Comparison of ENCODE assay signal across 8 cellular contexts in the genomic region with DNA sequence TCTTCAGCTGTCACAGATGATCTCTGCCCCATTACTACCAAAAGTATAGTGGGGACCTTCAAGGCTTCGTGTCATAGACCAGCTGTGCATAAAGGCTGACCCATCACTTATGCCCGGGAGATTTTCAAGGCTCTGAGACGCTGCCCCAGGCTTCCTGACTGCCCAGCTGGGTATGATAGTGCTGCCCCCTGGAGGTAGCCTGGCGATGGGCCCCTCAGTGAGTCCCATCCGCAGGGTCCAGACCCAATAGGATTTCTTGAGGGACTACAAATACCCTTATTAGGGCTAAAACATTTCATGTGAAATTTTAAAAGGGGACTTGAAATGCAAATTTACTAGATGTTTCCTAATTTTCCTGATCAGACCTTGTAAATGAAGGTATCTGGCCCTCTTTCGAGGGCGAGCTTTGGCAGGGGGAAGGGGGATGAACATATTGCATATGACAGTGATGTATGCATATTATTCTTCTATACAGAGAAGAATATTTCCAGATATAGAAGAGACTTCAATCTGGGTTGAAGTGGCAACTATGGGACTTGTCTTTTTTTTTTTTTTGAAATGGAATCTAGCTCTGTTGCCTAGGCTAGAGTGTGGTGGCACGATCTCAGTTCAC. TPM values are rescaled to one million over a fixed set of nuclear protein-coding genes. Genes with fewer than 3 reads are reported as not detected.
DNase-seq lines count a peak whose midpoint lies in the region; ATAC-seq, FAIRE-seq and TF ChIP-seq lines count a peak whose summit lies in the region.

No MANE protein-coding gene starts in this region.

- H4K20me1 ChIP-seq in keratinocyte (ENCODE audit: control insufficient read depth, extremely low read depth, insufficient read depth, low read length): no peaks in the 10 kb centered on the region

- H3K27ac ChIP-seq in Panc1 (ENCODE audit: low read length): no peak overlapping the region
- no peak overlapping the region for H3K27ac ChIP-seq in keratinocyte (ENCODE audit: control insufficient read depth, insufficient read depth, low read length)

- no peaks in the 10 kb centered on the region for H3K9me1 ChIP-seq in keratinocyte (ENCODE audit: control insufficient read depth, extremely low read depth, insufficient read depth, low read length)

- DNase-seq in GM13976 (ENCODE audit: low spot score) (peak; percentile 80), Panc1 (ENCODE audit: low read depth, low spot score) (no peak), keratinocyte (ENCODE audit: low read depth, low spot score) (no peak)
- DNase-seq in activated gamma-delta T cell treated with anti-CD3 and anti-CD28 coated beads, Interleukin-2, amount 50 U/mL, for 16 hours (ENCODE audit: low read depth): peak; percentile 65
- peak; percentile 63 for DNase-seq in stimulated activated CD8-positive, alpha-beta memory T cell treated with anti-CD3 and anti-CD28 coated beads, Interleukin-7, amount 100 ng/mL, for 24 hours (ENCODE audit: low read depth)

- CTCF ChIA-PET in Panc1 (lab: Charles Lee): interaction anchor here (0.6 kb wide), 1 partner anchor 48 kb away, joined by 3 read pairs; no protein-coding TSS in a partner anchor

- POLR2A ChIA-PET in Panc1 (lab: Charles Lee): no interaction called here

- no TSS peak for BruUV-seq in Panc1 (replicated peaks; lab: Mats Ljungman, UMichigan)

- intact Hi-C loops in Panc1 (cut with micrococcal nuclease; ENCODE audit: unreplicated experiment): no loop called here

- peak; percentile 81 for TF ChIP-seq CTCF in GM13976 (IDR thresholded peaks at IDR 0.05; ENCODE audit: borderline replicate concordance, control extremely low read depth, extremely low read depth, insufficient read depth, missing control alignments)
- TF ChIP-seq CTCF in Panc1 (IDR thresholded peaks at IDR 0.05): peak; percentile 75
- TF ChIP-seq CTCF in keratinocyte (optimal IDR thresholded peaks at IDR 0.05 in 1 of 3, IDR thresholded peaks at IDR 0.05 in 1 of 3, conservative IDR thresholded peaks at IDR 0.05 in 1 of 3; ENCODE audit: extremely low read depth in 1 of 3, insufficient read depth in 2 of 3, low read length in 3 of 3): peak; percentile 61 to 73 (median 63)

- no peak for FAIRE-seq in keratinocyte (lab: Jason Lieb, UNC)

- H3K4me2 ChIP-seq in keratinocyte (ENCODE audit: control insufficient read depth, extremely low read depth, insufficient read depth, low read depth, low read length): no peak overlapping the region

- no peaks in the 10 kb centered on the region for H3K4me1 ChIP-seq in Panc1 (ENCODE audit: control insufficient read depth, insufficient read depth, low read length)
- no peaks in the 10 kb centered on the region for H3K4me1 ChIP-seq in keratinocyte (ENCODE audit: control insufficient read depth, extremely low read depth, insufficient read depth, low read length)

- H3K79me2 ChIP-seq in keratinocyte (ENCODE audit: control insufficient read depth, insufficient read depth, low read length): no peaks in the 10 kb centered on the region

- ATAC-seq in Panc1 (no peak), GM19324 (IDR thresholded peaks at IDR 0.05; ENCODE audit: low FRiP score, unreplicated experiment) (no peak), HG02759 (IDR thresholded peaks at IDR 0.05; ENCODE audit: unreplicated experiment) (no peak), HG02870 (IDR thresholded peaks at IDR 0.05; ENCODE audit: unreplicated experiment) (no peak)

- H2AFZ ChIP-seq in keratinocyte (ENCODE audit: control insufficient read depth, low read length): no peak overlapping the region

- in situ Hi-C loops in GM13976 (cut with MboI; ENCODE audit: low sequenced_read_pairs, unreplicated experiment) (no loop called here), Panc1 (cut with HindIII; ENCODE audit: low pct_unique_long_range_greater_than_20kb, low sequenced_read_pairs) (no loop called here)

- H3K4me3 ChIP-seq in Panc1 (ENCODE audit: low read depth in 2 of 2, low read length in 2 of 2) (no peak overlapping the region), keratinocyte (ENCODE audit: control insufficient read depth in 2 of 3, extremely low read depth in 1 of 3, insufficient read depth in 2 of 3, low read depth in 1 of 3, low read length in 3 of 3) (no peak overlapping the region)

- H3K36me3 ChIP-seq in Panc1 (ENCODE audit: control insufficient read depth, insufficient read depth, low read length) (no peaks in the 10 kb centered on the region), keratinocyte (ENCODE audit: control insufficient read depth in 2 of 2, extremely low read depth in 1 of 2, insufficient read depth in 2 of 2, low read length in 2 of 2) (no peaks in the 10 kb centered on the region)

- no peaks in the 10 kb centered on the region for H3K27me3 ChIP-seq in Panc1 (ENCODE audit: control insufficient read depth, insufficient read depth, low read length)
- no peaks in the 10 kb centered on the region for H3K27me3 ChIP-seq in keratinocyte (ENCODE audit: control insufficient read depth, extremely low read depth, insufficient read depth, low read length)

- H3K9me3 ChIP-seq in Panc1 (ENCODE audit: control insufficient read depth, insufficient read depth, low read depth, low read length): no peaks in the 10 kb centered on the region
- no peaks in the 10 kb centered on the region for H3K9me3 ChIP-seq in keratinocyte (ENCODE audit: control insufficient read depth, low read depth, low read length)

- dilution Hi-C loops in keratinocyte (cut with MboI; ENCODE audit: extremely low pct_ligation_motif_present, low sequenced_read_pairs): no loop called here

- no peak overlapping the region for H3K9ac ChIP-seq in keratinocyte (ENCODE audit: control insufficient read depth, extremely low read depth, insufficient read depth, low read length)

RNA-seq across cellular contexts. Expression of a gene that starts 11.7 kb away (rescaled TPM):
- total RNA-seq in Panc1 (2021; ENCODE audit: unreplicated experiment): 0.41 TPM
- polyA plus RNA-seq in Panc1 (2012; ENCODE audit: insufficient read length): not detected
- polyA plus RNA-seq in keratinocyte: 1.8 to 8.1 TPM (median 1.8 TPM) in 3 replicates
- 0.31 TPM for polyA plus RNA-seq in keratinocyte (2011; ENCODE audit: low read depth)
- 3.2 and 4.8 TPM in 2 replicates for polyA plus RNA-seq in keratinocyte (2011; cell fraction: cytosol; rRNA removed)
- 1.5 and 3.1 TPM in 2 replicates for polyA plus RNA-seq in keratinocyte (2011; cell fraction: nucleus; rRNA removed)
- 1.7 and 6.8 TPM in 2 replicates for polyA plus RNA-seq in keratinocyte (2012; ENCODE audit: low replicate concordance)
- polyA minus RNA-seq in keratinocyte: 3.3 to 10.8 TPM (median 5.8 TPM) in 3 replicates
- polyA minus RNA-seq in keratinocyte (2011; cell fraction: cytosol; rRNA and poly(A)+ RNA removed): 3.8 TPM
- polyA minus RNA-seq in keratinocyte (2011; cell fraction: nucleus; rRNA and poly(A)+ RNA removed): 1.0 TPM in 1 of 2 replicates, not detected in the other

RNA-seq across cellular contexts. Expression of a gene that starts 12.8 kb away (rescaled TPM):
- total RNA-seq in Panc1 (2021; ENCODE audit: unreplicated experiment): 1.4 TPM
- polyA plus RNA-seq in Panc1 (2012; ENCODE audit: insufficient read length): not detected
- 0.01 TPM in 1 of 3 replicates, not detected in the others for polyA plus RNA-seq in keratinocyte
- not detected for polyA plus RNA-seq in keratinocyte (2011; ENCODE audit: low read depth)
- not detected in 2 replicates for polyA plus RNA-seq in keratinocyte (2011; cell fraction: cytosol; rRNA removed)
- polyA plus RNA-seq in keratinocyte (2011; cell fraction: nucleus; rRNA removed): not detected in 2 replicates
- not detected in 2 replicates for polyA plus RNA-seq in keratinocyte (2012; ENCODE audit: low replicate concordance)
- polyA minus RNA-seq in keratinocyte: not detected in 3 replicates
- polyA minus RNA-seq in keratinocyte (2011; cell fraction: cytosol; rRNA and poly(A)+ RNA removed): not detected
- not detected in 2 replicates for polyA minus RNA-seq in keratinocyte (2011; cell fraction: nucleus; rRNA and poly(A)+ RNA removed)

RNA-seq across cellular contexts. Expression of a gene that starts 36.2 kb away (rescaled TPM):
- total RNA-seq in Panc1 (2021; ENCODE audit: unreplicated experiment): not detected
- polyA plus RNA-seq in Panc1 (2012; ENCODE audit: insufficient read length): not detected
- 2.1 to 3.1 TPM (median 2.3 TPM) in 3 replicates for polyA plus RNA-seq in keratinocyte
- 3.3 TPM for polyA plus RNA-seq in keratinocyte (2011; ENCODE audit: low read depth)
- 1.7 and 2.5 TPM in 2 replicates for polyA plus RNA-seq in keratinocyte (2011; cell fraction: cytosol; rRNA removed)
- 2.6 and 3.6 TPM in 2 replicates for polyA plus RNA-seq in keratinocyte (2011; cell fraction: nucleus; rRNA removed)
- 1.3 and 5.9 TPM in 2 replicates for polyA plus RNA-seq in keratinocyte (2012; ENCODE audit: low replicate concordance)
- polyA minus RNA-seq in keratinocyte: 0.67 to 1.5 TPM (median 0.99 TPM) in 3 replicates
- polyA minus RNA-seq in keratinocyte (2011; cell fraction: cytosol; rRNA and poly(A)+ RNA removed): not detected
- 0.21 and 1.5 TPM in 2 replicates for polyA minus RNA-seq in keratinocyte (2011; cell fraction: nucleus; rRNA and poly(A)+ RNA removed)

RNA-seq across cellular contexts. Expression of a gene that starts 36.8 kb away (rescaled TPM):
- not detected for total RNA-seq in Panc1 (2021; ENCODE audit: unreplicated experiment)
- polyA plus RNA-seq in Panc1 (2012; ENCODE audit: insufficient read length): not detected
- not detected in 3 replicates for polyA plus RNA-seq in keratinocyte
- not detected for polyA plus RNA-seq in keratinocyte (2011; ENCODE audit: low read depth)
- not detected in 2 replicates for polyA plus RNA-seq in keratinocyte (2011; cell fraction: cytosol; rRNA removed)
- not detected in 2 replicates for polyA plus RNA-seq in keratinocyte (2011; cell fraction: nucleus; rRNA removed)
- polyA plus RNA-seq in keratinocyte (2012; ENCODE audit: low replicate concordance): not detected in 2 replicates
- polyA minus RNA-seq in keratinocyte: not detected in 3 replicates
- polyA minus RNA-seq in keratinocyte (2011; cell fraction: cytosol; rRNA and poly(A)+ RNA removed): not detected
- not detected in 2 replicates for polyA minus RNA-seq in keratinocyte (2011; cell fraction: nucleus; rRNA and poly(A)+ RNA removed)

Comparison
In these comparisons a context has a peak if more than half of its experiments do, and no peak if none do; other contexts are left out.
1. DNase-seq: peak in GM13976 (single experiment), activated gamma-delta T cell treated with anti-CD3 and anti-CD28 coated beads, Interleukin-2, amount 50 U/mL, for 16 hours (single experiment) and stimulated activated CD8-positive, alpha-beta memory T cell treated with anti-CD3 and anti-CD28 coated beads, Interleukin-7, amount 100 ng/mL, for 24 hours (single experiment); none in Panc1 (single experiment) and keratinocyte (single experiment).
2. Peak in every context shown above with its lines, with median percentiles within 50 percentile points of each other: CTCF ChIP-seq.